Comparison of ENCODE assay signal across 10 cellular contexts in the genomic region with DNA sequence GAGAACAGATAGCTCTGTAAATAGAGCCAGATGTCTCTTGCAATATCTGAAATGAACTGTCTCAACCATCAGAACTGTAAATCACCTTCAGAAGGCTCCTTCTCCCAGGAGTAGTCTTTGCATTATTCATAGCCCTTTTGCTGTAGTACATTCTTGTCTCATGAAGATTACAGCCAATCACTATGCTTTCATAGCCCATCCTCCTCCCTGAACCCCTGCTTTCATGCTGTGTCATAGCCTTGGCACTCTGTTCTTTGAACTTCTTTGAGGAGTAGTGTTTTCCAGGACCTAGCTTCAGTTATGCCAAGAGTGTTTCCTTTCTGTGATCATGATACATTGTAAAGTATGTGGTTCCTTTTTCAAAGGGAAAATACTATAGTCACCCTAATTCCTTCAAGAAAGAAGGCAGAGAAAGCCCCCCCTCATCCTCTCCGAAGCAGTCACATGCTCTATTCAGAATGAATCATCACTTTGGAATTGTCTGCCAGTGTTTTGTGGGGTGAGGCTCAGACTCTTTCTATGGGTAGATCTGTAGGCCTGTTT.
DNase-seq lines count a peak whose midpoint lies in the region; TF ChIP-seq lines count a peak whose summit lies in the region.
"Had no signal": no experiment of that assay in that cellular context is flagged by ENCODE, and none has a peak within 500 bp of the region (broad histone marks: within the 10 kb centered on the region; RNA-seq: fewer than 3 reads in every experiment).

No MANE protein-coding gene starts in this region.

- peak overlapping the region; percentile 52 to 69 for H3K27ac ChIP-seq in tibial artery
- H3K27ac ChIP-seq in thyroid gland, result no peak overlapping the region
- H3K27ac ChIP-seq: 22Rv1, KMS-11 had no signal

- no peak for TF ChIP-seq POLR2A in thyroid gland (IDR thresholded peaks at IDR 0.05)

- H3K27me3 ChIP-seq in tibial artery (no peaks in the 10 kb centered on the region), thyroid gland (no peaks in the 10 kb centered on the region)

- 36 to 40% methylated on average over 1 of the region's 1 CpG for WGBS in thyroid gland, 2 donors

- H3K4me3 ChIP-seq in tibial artery (no peak overlapping the region), thyroid gland (replicated peaks in 1 of 3) (no peak overlapping the region)

- TF ChIP-seq CTCF in tibial artery (IDR thresholded peaks at IDR 0.05) (no peak), thyroid gland (IDR thresholded peaks at IDR 0.05) (no peak)

- intact Hi-C loops in tibial artery (cut with DNase I; ENCODE audit: low total_unique reads), result no loop called here
- intact Hi-C loops in thyroid gland (cut with DNase I), result no loop called here

- H3K9me3 ChIP-seq in tibial artery (no peaks in the 10 kb centered on the region), thyroid gland (no peaks in the 10 kb centered on the region)

- H3K36me3 ChIP-seq in tibial artery (no peaks in the 10 kb centered on the region), thyroid gland (no peaks in the 10 kb centered on the region)

- DNase-seq in DMS 273 (lab: John Stamatoyannopoulos, UW; ENCODE audit: unreplicated experiment) (peak; percentile 7), DMS 273 treated with DMSO at 0.1 percent for 48 hours (lab: John Stamatoyannopoulos, UW) (no peak), amniotic epithelial cell (ENCODE audit: low read depth) (peak; percentile 98), iPS DF 19.7 (ENCODE audit: low read depth, low spot score) (peak; percentile 70), tibial artery (no peak), thyroid gland (no peak), HuH-7.5 (ENCODE audit: low spot score) (no peak), NCI-H146 treated with DMSO at 0.1 percent for 48 hours (lab: John Stamatoyannopoulos, UW; ENCODE audit: unreplicated experiment) (no peak)

- peaks cover 0 to 23% (median 13%) of the 10 kb centered on the region in 4 donors for H3K4me1 ChIP-seq in tibial artery
- H3K4me1 ChIP-seq in thyroid gland, result no peaks in the 10 kb centered on the region

Comparison
In these comparisons a context has a peak if more than half of its experiments do, and no peak if none do; other contexts are left out.
1. DNase-seq: peak in DMS 273 (single experiment), amniotic epithelial cell (single experiment) and iPS DF 19.7 (single experiment); none in DMS 273 treated with DMSO at 0.1 percent for 48 hours (single experiment), tibial artery (0 of 2), thyroid gland (0 of 2), HuH-7.5 (single experiment) and NCI-H146 treated with DMSO at 0.1 percent for 48 hours (single experiment).
2. H3K27ac ChIP-seq: peak in tibial artery (2 of 2); none in thyroid gland (0 of 3).